In the genomic region with DNA sequence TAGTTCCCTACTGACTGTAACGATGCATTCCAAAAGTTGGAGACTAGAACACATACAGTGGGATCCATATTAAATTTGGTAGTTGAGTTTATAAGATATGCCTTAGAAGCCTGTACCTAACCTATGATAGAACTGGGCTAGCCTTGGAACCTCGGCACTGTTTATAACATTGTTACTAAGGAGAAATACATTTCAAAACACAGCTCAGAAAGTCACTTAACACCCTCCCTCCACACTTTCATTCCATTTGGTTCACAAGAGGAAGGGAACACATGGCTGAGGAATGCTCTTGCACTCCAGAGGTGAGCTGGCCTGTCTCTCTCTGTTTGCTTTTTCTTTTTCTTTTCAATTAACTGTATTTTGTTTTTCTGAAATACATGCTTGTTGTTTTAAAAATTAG, we compare ENCODE assay signal across 30 cellular contexts. TPM values are rescaled to one million over a fixed set of nuclear protein-coding genes. Genes with fewer than 3 reads are reported as not detected.
DNase-seq lines count a peak whose midpoint lies in the region; ATAC-seq and TF ChIP-seq lines count a peak whose summit lies in the region.
"Had no signal": no experiment of that assay in that cellular context is flagged by ENCODE, and none has a peak within 500 bp of the region (broad histone marks: within the 10 kb centered on the region; RNA-seq: fewer than 3 reads in every experiment).

No MANE protein-coding gene starts in this region.

- H3K9ac ChIP-seq in GM23248 (peak overlapping the region; percentile 28; the same call in 1 of the 2 replicates), neural progenitor cell (no peak overlapping the region)

- H3K27ac ChIP-seq in GM23248 (peak overlapping the region; percentile 38), neural progenitor cell (no peak overlapping the region)
- H3K27ac ChIP-seq: foreskin keratinocyte, heart right ventricle, pancreas, Peyer's patch, suprapubic skin, vagina had no signal

- H3F3A ChIP-seq in GM23248 (ENCODE audit: insufficient read depth), result no peaks in the 10 kb centered on the region
- no peaks in the 10 kb centered on the region for H3F3A ChIP-seq in neural progenitor cell (ENCODE audit: low read depth)

- H3K9me3 ChIP-seq in GM23248 (ENCODE audit: low read depth), result no peaks in the 10 kb centered on the region
- no peaks in the 10 kb centered on the region for H3K9me3 ChIP-seq in neural progenitor cell (ENCODE audit: low read depth)
- H3K9me3 ChIP-seq: heart right ventricle, MG63, mucosa of descending colon, pancreas, Peyer's patch, suprapubic skin, vagina had no signal

- H3K4me3 ChIP-seq in GM23248 (no peak overlapping the region), neural progenitor cell (no peak overlapping the region)
- H3K4me3 ChIP-seq: heart right ventricle, MG63, mucosa of descending colon, pancreas, Peyer's patch, suprapubic skin, vagina had no signal

- H3K79me2 ChIP-seq in GM23248 (ENCODE audit: insufficient read depth) (no peaks in the 10 kb centered on the region), neural progenitor cell (ENCODE audit: low read depth) (no peaks in the 10 kb centered on the region)

- no peaks in the 10 kb centered on the region for H3K9me2 ChIP-seq in GM23248 (ENCODE audit: insufficient read depth)

- H3K4me3 Mint-ChIP-seq in chondrocyte (ENCODE audit: unreplicated experiment), result no peak overlapping the region
- H3K4me3 Mint-ChIP-seq in neural progenitor cell, result no peak overlapping the region
- no peak overlapping the region for H3K4me3 Mint-ChIP-seq in T-cell
- H3K4me3 Mint-ChIP-seq: activated CD4-positive, alpha-beta T cell treated with anti-CD3 and anti-CD28 coated beads, Interleukin-2, amount 10 ng/mL, durations not matched to agents 24 days and 14 days; CD14-positive monocyte; nephron; stimulated activated naive B cell treated with anti-CD40 and anti-IgM and Interleukin-4, amounts not matched to agents 10 μg/mL and 1 μg/mL and 100 μg/mL, for 72 hours had no signal

- peaks cover 24% of the 10 kb centered on the region for H3K4me1 Mint-ChIP-seq in chondrocyte (ENCODE audit: low read depth)
- no peaks in the 10 kb centered on the region for H3K4me1 Mint-ChIP-seq in neural progenitor cell
- H3K4me1 Mint-ChIP-seq in T-cell, result no peaks in the 10 kb centered on the region
- H3K4me1 Mint-ChIP-seq: activated CD4-positive, alpha-beta T cell treated with anti-CD3 and anti-CD28 coated beads, Interleukin-2, amount 10 ng/mL, durations not matched to agents 24 days and 14 days; CD14-positive monocyte; nephron; stimulated activated naive B cell treated with anti-CD40 and anti-IgM and Interleukin-4, amounts not matched to agents 10 μg/mL and 1 μg/mL and 100 μg/mL, for 72 hours had no signal

- H3K36me3 Mint-ChIP-seq in chondrocyte (ENCODE audit: low read depth) (no peaks in the 10 kb centered on the region), neural progenitor cell (no peaks in the 10 kb centered on the region), T-cell (no peaks in the 10 kb centered on the region)
- H3K36me3 Mint-ChIP-seq: CD14-positive monocyte; stimulated activated naive B cell treated with anti-CD40 and anti-IgM and Interleukin-4, amounts not matched to agents 10 μg/mL and 1 μg/mL and 100 μg/mL, for 72 hours had no signal

- no peaks in the 10 kb centered on the region for H3K27me3 Mint-ChIP-seq in chondrocyte (ENCODE audit: low read depth)
- no peaks in the 10 kb centered on the region for H3K27me3 Mint-ChIP-seq in neural progenitor cell (ENCODE audit: insufficient read depth, low read depth)
- H3K27me3 Mint-ChIP-seq in T-cell, result no peaks in the 10 kb centered on the region
- H3K27me3 Mint-ChIP-seq: activated CD4-positive, alpha-beta T cell treated with anti-CD3 and anti-CD28 coated beads, Interleukin-2, amount 10 ng/mL, durations not matched to agents 24 days and 14 days; stimulated activated naive B cell treated with anti-CD40 and anti-IgM and Interleukin-4, amounts not matched to agents 10 μg/mL and 1 μg/mL and 100 μg/mL, for 72 hours had no signal

- H2AFZ ChIP-seq in GM23248 (no peak overlapping the region), neural progenitor cell (replicated peaks) (peak overlapping the region; percentile 50)

- ATAC-seq in T-cell (replicated peaks in 1 of 4), result no peak
- ATAC-seq: foreskin keratinocyte; heart right ventricle; mucosa of descending colon; pancreas; stimulated activated naive B cell treated with anti-CD40 and anti-IgM and Interleukin-4, amounts not matched to agents 10 μg/mL and 1 μg/mL and 100 μg/mL, for 72 hours had no signal

- no peaks in the 10 kb centered on the region for H3K36me3 ChIP-seq in GM23248 (ENCODE audit: low read depth)
- H3K36me3 ChIP-seq in neural progenitor cell, result no peaks in the 10 kb centered on the region
- H3K36me3 ChIP-seq: heart right ventricle, MG63, pancreas, Peyer's patch, suprapubic skin, vagina had no signal

- TF ChIP-seq CTCF in chondrocyte (IDR thresholded peaks at IDR 0.05) (no peak), neural progenitor cell (IDR thresholded peaks at IDR 0.05) (no peak)

- POLR2A ChIA-PET in T-cell (lab: Charles Lee), result interaction anchor here in 1 of 2 donors (0.5 kb wide), 1 partner anchor 1976 kb away, joined by 3 read pairs; no protein-coding TSS in a partner anchor

- CTCF ChIA-PET in T-cell (lab: Charles Lee), result no interaction called here

- H3K4me2 ChIP-seq in GM23248 (ENCODE audit: unreplicated experiment) (no peak overlapping the region), neural progenitor cell (no peak overlapping the region)

- peak; percentile 60 for DNase-seq in GM23248
- DNase-seq in RKO (ENCODE audit: low spot score), result peak; percentile 32
- DNase-seq in chondrocyte (ENCODE audit: low spot score), result no peak
- DNase-seq in neural progenitor cell (ENCODE audit: low spot score), result no peak
- no peak for DNase-seq in T-cell
- DNase-seq in NCI-H748 (lab: John Stamatoyannopoulos, UW; ENCODE audit: unreplicated experiment), result no peak
- no peak for DNase-seq in SIG-M5 treated with dmso at 0.1 percent for 504 hours (lab: John Stamatoyannopoulos, UW; ENCODE audit: unreplicated experiment)
- DNase-seq in hypothalamus (lab: John Stamatoyannopoulos, UW), result no peak
- DNase-seq: activated CD4-positive, alpha-beta T cell treated with anti-CD3 and anti-CD28 coated beads, Interleukin-2, amount 10 ng/mL, durations not matched to agents 24 days and 14 days; activated naive CD4-positive, alpha-beta T cell treated with Interleukin-2 at 50 U/mL for 16 hours; activated T-cell treated with anti-CD3 and anti-CD28 coated beads, Interleukin-2, amount 50 U/mL, for 48 hours; Calu3; cerebellar nuclear complex; DND-41; foreskin keratinocyte; heart right ventricle; MG63; mucosa of descending colon; NCI-H1417 treated with DMSO at 0.1 percent for 48 hours; NCI-H2107; NCI-H510A treated with DMSO at 0.1 percent for 48 hours; pancreas; Peyer's patch; stimulated activated CD4-positive, alpha-beta T cell treated with anti-CD3 and anti-CD28 coated beads, Interleukin-4, amount 100 ng/mL, for 1 hour; stimulated activated naive B cell treated with anti-CD40 and anti-IgM and Interleukin-4, amounts not matched to agents 10 μg/mL and 1 μg/mL and 100 μg/mL, for 72 hours; T-helper 2 cell had no signal

- H3K27ac Mint-ChIP-seq in chondrocyte (ENCODE audit: unreplicated experiment), result peak overlapping the region; percentile 74
- H3K27ac Mint-ChIP-seq in neural progenitor cell, result no peak overlapping the region
- no peak overlapping the region for H3K27ac Mint-ChIP-seq in T-cell
- H3K27ac Mint-ChIP-seq: activated CD4-positive, alpha-beta T cell treated with anti-CD3 and anti-CD28 coated beads, Interleukin-2, amount 10 ng/mL, durations not matched to agents 24 days and 14 days; CD14-positive monocyte; nephron; stimulated activated naive B cell treated with anti-CD40 and anti-IgM and Interleukin-4, amounts not matched to agents 10 μg/mL and 1 μg/mL and 100 μg/mL, for 72 hours had no signal

- H3K4me1 ChIP-seq in GM23248 (ENCODE audit: insufficient read depth), result peaks cover 10% of the 10 kb centered on the region
- H3K4me1 ChIP-seq in neural progenitor cell, result no peaks in the 10 kb centered on the region
- H3K4me1 ChIP-seq: pancreas, Peyer's patch, suprapubic skin, vagina had no signal

- H4K20me1 ChIP-seq in GM23248 (ENCODE audit: insufficient read depth) (no peaks in the 10 kb centered on the region), neural progenitor cell (ENCODE audit: low read depth) (no peaks in the 10 kb centered on the region)

- WGBS in GM23248 (ENCODE audit: low coverage in 1 of 2, low lambda C conversion rate in 2 of 2, missing lambda C conversion rate in 2 of 2), 2 experiments, result 98 to 100% methylated on average over 2 of the region's 2 CpGs

- H3K9me3 Mint-ChIP-seq in chondrocyte (ENCODE audit: low read depth) (no peaks in the 10 kb centered on the region), neural progenitor cell (no peaks in the 10 kb centered on the region), T-cell (no peaks in the 10 kb centered on the region)
- H3K9me3 Mint-ChIP-seq: activated CD4-positive, alpha-beta T cell treated with anti-CD3 and anti-CD28 coated beads, Interleukin-2, amount 10 ng/mL, durations not matched to agents 24 days and 14 days; nephron; stimulated activated naive B cell treated with anti-CD40 and anti-IgM and Interleukin-4, amounts not matched to agents 10 μg/mL and 1 μg/mL and 100 μg/mL, for 72 hours had no signal

- in situ Hi-C loops in GM23248 (cut with MboI), result no loop called here

- no peaks in the 10 kb centered on the region for H3K27me3 ChIP-seq in GM23248 (replicated peaks; ENCODE audit: insufficient read depth)
- H3K27me3 ChIP-seq in neural progenitor cell, result no peaks in the 10 kb centered on the region
- H3K27me3 ChIP-seq: foreskin keratinocyte, heart right ventricle, MG63, pancreas, Peyer's patch, suprapubic skin, vagina had no signal

RNA-seq across cellular contexts. Expression of a gene that starts 48.7 kb away (rescaled TPM):
- total RNA-seq in GM23248 (2014; rRNA removed; shearing (Covaris generic)), result 9.1 and 11.5 TPM in 2 replicates
- polyA plus RNA-seq in GM23248 (2016; fragmentation: Nextera tagmentation; extraction: Ambion mirVana), result 27.3 and 27.5 TPM in 2 replicates
- total RNA-seq in chondrocyte (39.8 to 48.2 TPM (median 42.9 TPM) in 3 replicates), neural progenitor cell (ENCODE audit: low replicate concordance) (15.4 and 18.7 TPM in 2 replicates), T-cell (10 to 100 TPM; 21.2 to 55.0 (median 23.3) TPM)

Comparison
In these comparisons a context has a peak if more than half of its experiments do, and no peak if none do; other contexts are left out.
1. DNase-seq: peak in GM23248 (single experiment) and RKO (single experiment); none in chondrocyte (single experiment), neural progenitor cell (single experiment), T-cell (0 of 34), NCI-H748 (single experiment), SIG-M5 treated with dmso at 0.1 percent for 504 hours (single experiment) and hypothalamus (0 of 51).